In genomic region chr2:231189571-231190495, GRCh38 we compare ENCODE assay signal across 9 cellular contexts. TPM values are rescaled to one million over a fixed set of nuclear protein-coding genes. Genes with fewer than 3 reads are reported as not detected.
DNase-seq lines count a peak whose midpoint lies in the region; ATAC-seq, FAIRE-seq and TF ChIP-seq lines count a peak whose summit lies in the region.
"Had no signal": no experiment of that assay in that cellular context is flagged by ENCODE, and none has a peak within 500 bp of the region (broad histone marks: within the 10 kb centered on the region; RNA-seq: fewer than 3 reads in every experiment).

No MANE protein-coding gene starts in this region.

- no peaks in the 10 kb centered on the region for H3K36me3 ChIP-seq in K562 (ENCODE audit: control insufficient read depth, insufficient read depth, low read length)
- H3K36me3 ChIP-seq in right atrium auricular region: no peaks in the 10 kb centered on the region
- no peaks in the 10 kb centered on the region for H3K36me3 ChIP-seq in ovary
- H3K36me3 ChIP-seq: BLaER1 treated with 17β-estradiol and CSF1 and Interleukin-3, amounts not matched to agents 10 nM and 100 nM had no signal

- H3K9me3 Mint-ChIP-seq in T-helper 2 cell treated with Interferon-gamma antibody and Interleukin-4, amounts not matched to agents 5 μg/mL and 100 μg/mL, for 36 hours: no peaks in the 10 kb centered on the region

- H3K9me3 ChIP-seq in K562 (replicated peaks; ENCODE audit: control insufficient read depth, insufficient read depth, low read depth, low read length) (no peaks in the 10 kb centered on the region), right atrium auricular region (no peaks in the 10 kb centered on the region), ovary (no peaks in the 10 kb centered on the region)
- H3K9me3 ChIP-seq: BLaER1 treated with 17β-estradiol and CSF1 and Interleukin-3, amounts not matched to agents 10 nM and 100 nM had no signal

- TF ChIP-seq RAD21 in K562 (CRISPR knock-in tag; conservative IDR thresholded peaks at IDR 0.05 in 1 of 2, IDR thresholded peaks at IDR 0.05 in 1 of 2): no peak

- CTCF ChIA-PET in K562 (lab: Yijun Ruan, JAX; ENCODE audit: low intra/inter-chr PET ratio): no interaction called here

- no peaks in the 10 kb centered on the region for H3K79me2 ChIP-seq in K562 (ENCODE audit: control insufficient read depth, insufficient read depth, low read length)

- TF ChIP-seq POLR2A in K562 (conservative IDR thresholded peaks at IDR 0.05): no peak
- TF ChIP-seq POLR2A in ovary (IDR thresholded peaks at IDR 0.05): no peak

- in situ Hi-C loops in K562 (cut with MboI): no loop called here

- no peaks in the 10 kb centered on the region for H3K36me3 Mint-ChIP-seq in T-helper 2 cell treated with Interferon-gamma antibody and Interleukin-4, amounts not matched to agents 5 μg/mL and 100 μg/mL, for 36 hours (ENCODE audit: low read depth)

- H3K4me1 ChIP-seq in K562 (replicated peaks in 1 of 2; ENCODE audit: control insufficient read depth in 2 of 2, insufficient read depth in 2 of 2, low read length in 2 of 2): peaks cover 4 to 8% of the 10 kb centered on the region in 2 experiments; a peak in 3 of 5 replicates
- peaks cover 0 to 48% of the 10 kb centered on the region in 2 donors for H3K4me1 ChIP-seq in right atrium auricular region
- peaks cover 8% of the 10 kb centered on the region for H3K4me1 ChIP-seq in ovary (ENCODE audit: insufficient read depth)

- no peak overlapping the region for H3K4me3 Mint-ChIP-seq in T-helper 2 cell treated with Interferon-gamma antibody and Interleukin-4, amounts not matched to agents 5 μg/mL and 100 μg/mL, for 36 hours

- H3K27ac Mint-ChIP-seq in T-helper 2 cell treated with Interferon-gamma antibody and Interleukin-4, amounts not matched to agents 5 μg/mL and 100 μg/mL, for 36 hours: no peak overlapping the region

- no peak overlapping the region for H3K4me2 ChIP-seq in K562 (ENCODE audit: insufficient read depth, low read length)
- H3K4me2 ChIP-seq: BLaER1 treated with 17β-estradiol and CSF1 and Interleukin-3, amounts not matched to agents 10 nM and 100 nM had no signal

- peak; percentile 21 for ATAC-seq in K562
- ATAC-seq in HG02870 (IDR thresholded peaks at IDR 0.05; ENCODE audit: unreplicated experiment): no peak

- H3K4me1 Mint-ChIP-seq in T-helper 2 cell treated with Interferon-gamma antibody and Interleukin-4, amounts not matched to agents 5 μg/mL and 100 μg/mL, for 36 hours (ENCODE audit: low read depth): no peaks in the 10 kb centered on the region

- TF ChIP-seq EP300 in K562 (IDR thresholded peaks at IDR 0.05; ENCODE audit: low read length) (no peak), ovary (IDR thresholded peaks at IDR 0.05) (no peak)

- H2AFZ ChIP-seq in K562 (ENCODE audit: low read depth, low read length): no peak overlapping the region

- no peak for FAIRE-seq in K562 (lab: Jason Lieb, UNC)

- TF ChIP-seq CTCF in K562 (IDR thresholded peaks at IDR 0.05 in 2 of 3, conservative IDR thresholded peaks at IDR 0.05 in 1 of 3; ENCODE audit: insufficient read depth in 2 of 3, low read depth in 1 of 3, low read length in 3 of 3) (no peak), right atrium auricular region (IDR thresholded peaks at IDR 0.05) (no peak), ovary (IDR thresholded peaks at IDR 0.05) (no peak)

- H3K4me3 ChIP-seq in K562 (no peak overlapping the region), right atrium auricular region (peak overlapping the region in 1 of 2 donors; percentile 41), ovary (peak overlapping the region; percentile 35)
- H3K4me3 ChIP-seq: BLaER1 treated with 17β-estradiol and CSF1 and Interleukin-3, amounts not matched to agents 10 nM and 100 nM had no signal

- H3K27me3 ChIP-seq in K562 (ENCODE audit: control insufficient read depth in 2 of 2, insufficient read depth in 2 of 2, low read length in 2 of 2) (peaks cover 9 to 28% of the 10 kb centered on the region in 2 experiments), right atrium auricular region (no peaks in the 10 kb centered on the region), ovary (no peaks in the 10 kb centered on the region)

- no TSS peak for BruUV-seq in K562 (replicated peaks; lab: Mats Ljungman, UMichigan)

- H3K27ac ChIP-seq in K562 (ENCODE audit: extremely low read depth, low read depth, low read length) (no peak overlapping the region), right atrium auricular region (peak overlapping the region; percentile 84 to 88), ovary (peak overlapping the region; percentile 69 to 88)
- H3K27ac ChIP-seq: BLaER1 treated with 17β-estradiol and CSF1 and Interleukin-3, amounts not matched to agents 10 nM and 100 nM had no signal

- intact Hi-C loops in K562 (cut with micrococcal nuclease): loop anchor here (5.0 kb wide), 1 partner anchor 88 kb away; no protein-coding TSS in a partner anchor
- intact Hi-C loops in ovary (cut with DNase I): loop anchor here (5.0 to 10.0 kb wide), 2 partner anchors 85 to 88 kb away; no protein-coding TSS in a partner anchor

- POLR2A ChIA-PET in K562 (lab: Yijun Ruan, JAX): interaction anchor here (0.6 to 0.7 kb wide), 4 partner anchors 8 to 618 kb away, joined by 3 read pairs; no protein-coding TSS in a partner anchor

- peak; percentile 79 for DNase-seq in AG08396 (ENCODE audit: low spot score)
- no peak for DNase-seq in K562 (ENCODE audit: extremely low read depth in 1 of 4, low spot score in 3 of 4)
- peak; percentile 80 for DNase-seq in right atrium auricular region (ENCODE audit: low spot score)
- peak; percentile 65 to 77 (median 71) for DNase-seq in ovary
- no peak for DNase-seq in mesenteric fat pad (ENCODE audit: low spot score)
- no peak for DNase-seq in T-helper 2 cell treated with Interferon-gamma antibody and Interleukin-4, amounts not matched to agents 5 μg/mL and 100 μg/mL, for 36 hours (ENCODE audit: low spot score)
- no peak for DNase-seq in activated T-cell treated with anti-CD3 and anti-CD28 coated beads, Interleukin-2, amount 50 U/mL, for 1 hour

- peaks cover 37% of the 10 kb centered on the region for H3K27me3 Mint-ChIP-seq in T-helper 2 cell treated with Interferon-gamma antibody and Interleukin-4, amounts not matched to agents 5 μg/mL and 100 μg/mL, for 36 hours (ENCODE audit: low read depth)

- no peaks in the 10 kb centered on the region for H4K20me1 ChIP-seq in K562 (replicated peaks; ENCODE audit: control insufficient read depth, insufficient read depth, low read length)

- H3K9ac ChIP-seq in K562 (ENCODE audit: insufficient read depth in 1 of 2, low read depth in 2 of 2, low read length in 2 of 2): no peak overlapping the region

- WGBS in K562 (ENCODE audit: insufficient coverage, low coverage, missing lambda C conversion rate): 24% methylated on average over 15 of the region's 22 CpGs
- 35 to 44% (median 39%) methylated on average over 22 of the region's 22 CpGs for WGBS in ovary, 3 donors

- H3K9me1 ChIP-seq in K562 (ENCODE audit: control insufficient read depth, insufficient read depth, low read length): no peaks in the 10 kb centered on the region

TF ChIP-seq in K562, 482 proteins besides CTCF, POLR2A, EP300 and RAD21 (continues in another document):
- TF ChIP-seq OTX1 (CRISPR knock-in tag; IDR thresholded peaks at IDR 0.05) (no peak), ZSCAN32 (CRISPR knock-in tag; IDR thresholded peaks at IDR 0.05) (no peak), SPI1 (IDR thresholded peaks at IDR 0.05; ENCODE audit: borderline replicate concordance, low read depth, low read length) (no peak), ESRRB (CRISPR knock-in tag; IDR thresholded peaks at IDR 0.05; ENCODE audit: borderline replicate concordance) (no peak), KDM1A (IDR thresholded peaks at IDR 0.05) (no peak), ZKSCAN8 (CRISPR knock-in tag; IDR thresholded peaks at IDR 0.05) (no peak), ETV1 (tag; conservative IDR thresholded peaks at IDR 0.05; ENCODE audit: low read depth) (no peak), RNF219 (CRISPR knock-in tag; IDR thresholded peaks at IDR 0.05) (no peak), STAG1 (CRISPR knock-in tag; IDR thresholded peaks at IDR 0.05; ENCODE audit: borderline replicate concordance) (no peak)

RNA-seq across cellular contexts. Expression of gene ARMC9, which starts 8.6 kb away (rescaled TPM):
- 4.9 and 5.3 TPM in 2 replicates for total RNA-seq in K562 (2011; cell fraction: chromatin; rRNA removed; ENCODE audit: low replicate concordance)
- 1.4 and 3.0 TPM in 2 replicates for total RNA-seq in K562 (2011; cell fraction: nucleolus; rRNA removed)
- 1.2 and 9.5 TPM in 2 replicates for total RNA-seq in K562 (2011; cell fraction: nucleoplasm; rRNA removed)
- 0.41 and 1.4 TPM in 2 replicates for total RNA-seq in K562 (2014; rRNA removed)
- total RNA-seq in K562 (2014; rRNA removed; fragmentation: Illumina TruSeq; extraction: Trizol): 0.36 and 1.1 TPM in 2 replicates
- 0.72 and 0.94 TPM in 2 replicates for total RNA-seq in K562 (2015; rRNA removed; fragmentation: Illumina TruSeq; extraction: Trizol)
- 1.0 and 1.1 TPM in 2 replicates for total RNA-seq in K562 (2021)
- 2.0 and 2.3 TPM in 2 replicates for polyA plus RNA-seq in K562 (2011; rRNA removed)
- 1.5 and 2.0 TPM in 2 replicates for polyA plus RNA-seq in K562 (2011; cell fraction: cytosol; rRNA removed)
- polyA plus RNA-seq in K562 (2011; cell fraction: nucleus; rRNA removed): 2.6 and 2.7 TPM in 2 replicates
- 0.94 and 1.9 TPM in 2 replicates for polyA plus RNA-seq in K562 (2012)
- polyA plus RNA-seq in K562 (2014; fragmentation: Illumina TruSeq; extraction: Trizol): 1.2 and 1.3 TPM in 2 replicates
- polyA plus RNA-seq in K562 (2014; fragmentation: Nextera tagmentation; extraction: Ambion mirVana): 1 to 10 TPM in 1 of 2 experiments, under 1 TPM in 1; 0.71 to 1.5 TPM
- polyA plus RNA-seq in K562 (2014; rRNA removed): 1.2 and 1.5 TPM in 2 replicates
- 2.6 and 3.9 TPM in 2 replicates for polyA minus RNA-seq in K562 (2011; rRNA and poly(A)+ RNA removed)
- 1.1 TPM in 1 of 2 replicates, not detected in the other for polyA minus RNA-seq in K562 (2011; cell fraction: cytosol; rRNA and poly(A)+ RNA removed)
- polyA minus RNA-seq in K562 (2011; cell fraction: nucleus; rRNA and poly(A)+ RNA removed): 1.8 and 2.9 TPM in 2 replicates
- 1 to 10 TPM; 2.0 to 2.9 TPM for total RNA-seq in right atrium auricular region
- 10 to 100 TPM; 24.8 to 33.5 (median 29.9) TPM for total RNA-seq in ovary
- 10 to 100 TPM; 16.7 to 23.9 TPM for polyA plus RNA-seq in ovary
- 11.8 TPM for total RNA-seq in mesenteric fat pad

Comparison
In these comparisons a context has a peak if more than half of its experiments do, and no peak if none do; other contexts are left out.
1. DNase-seq: peak in AG08396 (single experiment), right atrium auricular region (single experiment) and ovary (5 of 5); none in K562 (0 of 4), mesenteric fat pad (single experiment), T-helper 2 cell treated with Interferon-gamma antibody and Interleukin-4, amounts not matched to agents 5 μg/mL and 100 μg/mL, for 36 hours (single experiment) and activated T-cell treated with anti-CD3 and anti-CD28 coated beads, Interleukin-2, amount 50 U/mL, for 1 hour (single experiment).